Comparison of ENCODE assay signal across 15 cellular contexts in the genomic region with DNA sequence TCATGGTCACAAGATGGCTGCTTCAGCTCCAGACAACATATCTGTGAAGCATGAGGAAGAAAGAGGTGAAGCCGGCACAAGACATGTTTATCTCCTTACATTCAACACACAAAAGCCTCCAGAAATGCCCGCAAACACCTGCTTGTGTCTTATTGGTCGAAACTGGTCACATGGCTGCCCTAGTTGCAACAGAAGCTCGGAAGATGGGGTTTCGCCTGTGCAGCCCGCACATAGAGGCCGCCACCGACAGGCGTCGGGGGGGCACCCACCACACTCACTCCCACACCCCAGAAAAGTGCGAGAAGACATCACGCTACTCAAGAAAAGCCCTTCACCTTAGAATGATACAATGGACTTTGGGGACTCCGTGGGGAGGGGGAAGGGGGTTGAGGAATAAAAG.
A peak's percentile ranks its signal among the peaks of the same experiment; 100 is the strongest.
DNase-seq lines count a peak whose midpoint lies in the region; ATAC-seq, FAIRE-seq and TF ChIP-seq lines count a peak whose summit lies in the region.
"Had no signal": no experiment of that assay in that cellular context is flagged by ENCODE, and none has a peak within 500 bp of the region (broad histone marks: within the 10 kb centered on the region; RNA-seq: fewer than 3 reads in every experiment).

No MANE protein-coding gene starts in this region.

- H4K8ac ChIP-seq in H1 (ENCODE audit: extremely low read depth, insufficient read depth, low read length) = peak overlapping the region; percentile 57; the same call in 1 of the 2 replicates

- H3K9ac ChIP-seq in H1 (replicated peaks in 1 of 4; ENCODE audit: extremely low read depth in 1 of 4, low read depth in 3 of 4, low read length in 3 of 4) = no peak overlapping the region
- H3K9ac ChIP-seq: BLaER1 treated with 17β-estradiol and CSF1 and Interleukin-3, amounts not matched to agents 10 nM and 100 nM had no signal

- no peak for TF ChIP-seq POLR2A in H1 (IDR thresholded peaks at IDR 0.05; ENCODE audit: control extremely low read depth in 1 of 2, low read depth in 2 of 2, low read length in 2 of 2)

- H3K4ac ChIP-seq in H1 (replicated peaks; ENCODE audit: insufficient read length, low read depth, low read length) = no peak overlapping the region

- H4K91ac ChIP-seq in H1 (replicated peaks; ENCODE audit: insufficient read length, low read length) = no peak overlapping the region

- no peak overlapping the region for H2BK120ac ChIP-seq in H1 (replicated peaks; ENCODE audit: low read depth, low read length)

- H3K56ac ChIP-seq in H1 (replicated peaks; ENCODE audit: insufficient read length, low read depth, low read length) = no peak overlapping the region

- no peak overlapping the region for H2BK20ac ChIP-seq in H1 (ENCODE audit: low read length)

- no peaks in the 10 kb centered on the region for H3K4me1 ChIP-seq in H1 (replicated peaks in 1 of 4; ENCODE audit: control insufficient read depth in 3 of 4, insufficient read depth in 4 of 4, low read length in 3 of 4)
- H3K4me1 ChIP-seq: BLaER1 treated with 17β-estradiol and CSF1 and Interleukin-3, amounts not matched to agents 10 nM and 100 nM had no signal

- H4K20me1 ChIP-seq in H1 (replicated peaks in 1 of 2; ENCODE audit: control insufficient read depth in 1 of 2, insufficient read depth in 2 of 2, low read length in 2 of 2) = no peaks in the 10 kb centered on the region
- H4K20me1 ChIP-seq: BLaER1 treated with 17β-estradiol and CSF1 and Interleukin-3, amounts not matched to agents 10 nM and 100 nM had no signal

- TF ChIP-seq CTCF in WTC11 (IDR thresholded peaks at IDR 0.05) (no peak), H1 (IDR thresholded peaks at IDR 0.05; ENCODE audit: control extremely low read depth in 1 of 3, insufficient read depth in 1 of 3, low read depth in 1 of 3, low read length in 3 of 3) (no peak), osteocyte (IDR thresholded peaks at IDR 0.05) (no peak)

- TF ChIP-seq EP300 in H1 (IDR thresholded peaks at IDR 0.05; ENCODE audit: borderline replicate concordance in 1 of 2, low read depth in 2 of 2, low read length in 2 of 2) = no peak

- no peak overlapping the region for H4K5ac ChIP-seq in H1 (ENCODE audit: insufficient read length, low read depth, low read length)

- H3K4me3 Mint-ChIP-seq in WTC11 (no peak overlapping the region), osteocyte (ENCODE audit: unreplicated experiment) (no peak overlapping the region)
- no peak overlapping the region for H3K4me3 Mint-ChIP-seq in activated CD4-positive, alpha-beta memory T cell treated with anti-CD3 and anti-CD28 coated beads for 36 hours
- H3K4me3 Mint-ChIP-seq: B cell; CD8-positive, alpha-beta T cell; GM23338 had no signal

- no peak overlapping the region for H2AK5ac ChIP-seq in H1 (ENCODE audit: low read depth, low read length)

- no peak overlapping the region for H2BK15ac ChIP-seq in H1 (ENCODE audit: low read length)

- no peaks in the 10 kb centered on the region for H3K23me2 ChIP-seq in H1 (ENCODE audit: low read depth, low read length)

- H2BK12ac ChIP-seq in H1 (ENCODE audit: low read depth, low read length) = no peak overlapping the region

- CTCF ChIA-PET in WTC11 (lab: Charles Lee) (no interaction called here), H1 (lab: Charles Lee; ENCODE audit: partially characterized antibody) (no interaction called here)
- CTCF ChIA-PET in activated CD4-positive, alpha-beta memory T cell treated with anti-CD3 and anti-CD28 coated beads for 36 hours (lab: Charles Lee) = no interaction called here

- no peaks in the 10 kb centered on the region for H3K9me3 ChIP-seq in H1 (ENCODE audit: insufficient read depth in 2 of 2, low read depth in 1 of 2, low read length in 1 of 2)

- H3K27me3 ChIP-seq in H1 (replicated peaks in 1 of 4; ENCODE audit: control insufficient read depth in 3 of 4, extremely low read depth in 1 of 4, insufficient read depth in 3 of 4, low read length in 3 of 4) = no peaks in the 10 kb centered on the region
- H3K27me3 ChIP-seq: BLaER1 treated with 17β-estradiol and CSF1 and Interleukin-3, amounts not matched to agents 10 nM and 100 nM had no signal

- H3K79me1 ChIP-seq in H1 (ENCODE audit: low read depth, low read length) = no peaks in the 10 kb centered on the region

- peaks cover 6% of the 10 kb centered on the region; the same call in 1 of the 2 replicates for H3K9me3 Mint-ChIP-seq in WTC11
- peaks cover 18% of the 10 kb centered on the region for H3K9me3 Mint-ChIP-seq in osteocyte (ENCODE audit: unreplicated experiment)
- no peaks in the 10 kb centered on the region for H3K9me3 Mint-ChIP-seq in activated CD4-positive, alpha-beta memory T cell treated with anti-CD3 and anti-CD28 coated beads for 36 hours
- H3K9me3 Mint-ChIP-seq: CD8-positive, alpha-beta T cell; GM23338 had no signal

- FAIRE-seq in H1 (lab: Jason Lieb, UNC) = no peak
- FAIRE-seq: GM12878 had no signal

- no peak overlapping the region for H3K27ac Mint-ChIP-seq in WTC11
- no peak overlapping the region for H3K27ac Mint-ChIP-seq in osteocyte (ENCODE audit: unreplicated experiment)
- H3K27ac Mint-ChIP-seq in activated CD4-positive, alpha-beta memory T cell treated with anti-CD3 and anti-CD28 coated beads for 36 hours = no peak overlapping the region
- H3K27ac Mint-ChIP-seq: B cell; CD8-positive, alpha-beta T cell; GM23338 had no signal

- H3K36me3 Mint-ChIP-seq in WTC11 = no peaks in the 10 kb centered on the region
- H3K36me3 Mint-ChIP-seq in osteocyte (ENCODE audit: unreplicated experiment) = no peaks in the 10 kb centered on the region
- no peaks in the 10 kb centered on the region for H3K36me3 Mint-ChIP-seq in activated CD4-positive, alpha-beta memory T cell treated with anti-CD3 and anti-CD28 coated beads for 36 hours
- H3K36me3 Mint-ChIP-seq: CD8-positive, alpha-beta T cell had no signal

- DNase-seq in WTC11 (ENCODE audit: low spot score) (no peak), H1 (ENCODE audit: low read depth in 1 of 2, low spot score in 2 of 2) (no peak), osteocyte (ENCODE audit: extremely low spot score, unreplicated experiment) (peak; percentile 68)
- DNase-seq in activated CD4-positive, alpha-beta memory T cell treated with anti-CD3 and anti-CD28 coated beads for 36 hours = no peak
- no peak for DNase-seq in activated T-cell treated with anti-CD3 and anti-CD28 coated beads, Interleukin-2, amount 50 U/mL, for 48 hours
- DNase-seq: Calu3; CD8-positive, alpha-beta T cell; DMS79 treated with DMSO at 0.1 percent for 48 hours; H7 had no signal

- H3K27me3 Mint-ChIP-seq in WTC11 (ENCODE audit: low read depth) (no peaks in the 10 kb centered on the region), osteocyte (ENCODE audit: unreplicated experiment) (no peaks in the 10 kb centered on the region)
- peaks cover 11% of the 10 kb centered on the region for H3K27me3 Mint-ChIP-seq in activated CD4-positive, alpha-beta memory T cell treated with anti-CD3 and anti-CD28 coated beads for 36 hours
- H3K27me3 Mint-ChIP-seq: B cell had no signal

- H3K36me3 ChIP-seq in H1 (ENCODE audit: control insufficient read depth in 2 of 4, insufficient read depth in 4 of 4, low read length in 3 of 4) = no peaks in the 10 kb centered on the region
- H3K36me3 ChIP-seq: BLaER1 treated with 17β-estradiol and CSF1 and Interleukin-3, amounts not matched to agents 10 nM and 100 nM had no signal

- POLR2A ChIA-PET in WTC11 (lab: Charles Lee) = no interaction called here
- POLR2A ChIA-PET in H1 (lab: Charles Lee; ENCODE audit: partially characterized antibody) = no interaction called here
- POLR2A ChIA-PET in activated CD4-positive, alpha-beta memory T cell treated with anti-CD3 and anti-CD28 coated beads for 36 hours (lab: Charles Lee) = no interaction called here

- H2AFZ ChIP-seq in H1 (ENCODE audit: low read length) = no peak overlapping the region
- H2AFZ ChIP-seq: GM23338 had no signal

- no peak overlapping the region for H2BK5ac ChIP-seq in H1 (ENCODE audit: low read depth, low read length)

- WGBS in H1 (ENCODE audit: extremely low coverage in 1 of 2, insufficient coverage in 1 of 2, insufficient read length in 1 of 2, insufficient replicate concordance in 2 of 2, low coverage in 1 of 2, low lambda C conversion rate in 2 of 2, missing lambda C conversion rate in 1 of 2), 2 experiments = 95% methylated on average over 13 of the region's 13 CpGs; no CpG with 5 or more reads in 1 of the 2 experiments

- no peak overlapping the region for H3K4me3 ChIP-seq in H1 (ENCODE audit: extremely low read depth in 1 of 4, insufficient read depth in 2 of 4, low read depth in 3 of 4, low read length in 4 of 4)
- H3K4me3 ChIP-seq: BLaER1 treated with 17β-estradiol and CSF1 and Interleukin-3, amounts not matched to agents 10 nM and 100 nM; GM12878; GM23338 had no signal

- intact Hi-C loops in activated CD4-positive, alpha-beta memory T cell treated with anti-CD3 and anti-CD28 coated beads for 36 hours (cut with micrococcal nuclease) = no loop called here

- no peak overlapping the region for H3K23ac ChIP-seq in H1 (ENCODE audit: insufficient read length)

- ATAC-seq in WTC11 = no peak
- ATAC-seq in HG03378 (IDR thresholded peaks at IDR 0.05; ENCODE audit: unreplicated experiment) = no peak
- ATAC-seq: CD8-positive, alpha-beta T cell; GM12878; GM23338; HCT116 had no signal

- H3K4me1 Mint-ChIP-seq in WTC11 (peaks cover 2% of the 10 kb centered on the region; the same call in 1 of the 2 replicates), osteocyte (ENCODE audit: unreplicated experiment) (no peaks in the 10 kb centered on the region)
- H3K4me1 Mint-ChIP-seq in activated CD4-positive, alpha-beta memory T cell treated with anti-CD3 and anti-CD28 coated beads for 36 hours (ENCODE audit: low read depth) = no peaks in the 10 kb centered on the region
- H3K4me1 Mint-ChIP-seq: B cell, GM23338 had no signal

- no peak overlapping the region for H3K18ac ChIP-seq in H1 (ENCODE audit: extremely low read depth, low read length)

- H3K27ac ChIP-seq in H1 (ENCODE audit: low read depth, low read length) = no peak overlapping the region
- H3K27ac ChIP-seq: BLaER1 treated with 17β-estradiol and CSF1 and Interleukin-3, amounts not matched to agents 10 nM and 100 nM had no signal

- no peak overlapping the region for H3K4me2 ChIP-seq in H1 (ENCODE audit: insufficient read depth in 1 of 2, low read depth in 2 of 2, low read length in 2 of 2)
- H3K4me2 ChIP-seq: BLaER1 treated with 17β-estradiol and CSF1 and Interleukin-3, amounts not matched to agents 10 nM and 100 nM; GM23338 had no signal

- no peak overlapping the region for H3K14ac ChIP-seq in H1 (ENCODE audit: insufficient read length)

- TF ChIP-seq RAD21 in H1 (IDR thresholded peaks at IDR 0.05 in 1 of 2, conservative IDR thresholded peaks at IDR 0.05 in 1 of 2; ENCODE audit: low read depth in 2 of 2, low read length in 2 of 2) = no peak

- H3K79me2 ChIP-seq in H1 (ENCODE audit: control insufficient read depth in 1 of 2, insufficient read depth in 2 of 2, low read length in 2 of 2) = no peaks in the 10 kb centered on the region

TF ChIP-seq in WTC11, 78 proteins besides CTCF, POLR2A, EP300 and RAD21 (continues in another document):
- TF ChIP-seq NFYB (CRISPR knock-in tag; conservative IDR thresholded peaks at IDR 0.05; ENCODE audit: low read depth) = no peak
